ENCODE assay signal across 30 cellular contexts in genomic region chr6:146423450-146423849, GRCh38.
DNase-seq lines count a peak whose midpoint lies in the region; ATAC-seq and TF ChIP-seq lines count a peak whose summit lies in the region.
"Had no signal": no experiment of that assay in that cellular context is flagged by ENCODE, and none has a peak within 500 bp of the region (broad histone marks: within the 10 kb centered on the region; RNA-seq: fewer than 3 reads in every experiment).

No MANE protein-coding gene starts in this region.

- no peaks in the 10 kb centered on the region for H3K36me3 ChIP-seq in BLaER1 treated with 17β-estradiol and CSF1 and Interleukin-3, amounts not matched to agents 10 nM and 100 nM
- no peaks in the 10 kb centered on the region for H3K36me3 ChIP-seq in OCI-LY7 (ENCODE audit: insufficient read depth, low read length)

- no peaks in the 10 kb centered on the region for H3K9me2 ChIP-seq in OCI-LY7 (ENCODE audit: insufficient read depth, low read length)

- H3K9ac ChIP-seq in BLaER1 treated with 17β-estradiol and CSF1 and Interleukin-3, amounts not matched to agents 10 nM and 100 nM: no peak overlapping the region; a peak in 1 of 22 replicates

- H3K4me2 ChIP-seq in BLaER1 treated with 17β-estradiol and CSF1 and Interleukin-3, amounts not matched to agents 10 nM and 100 nM: peak overlapping the region; percentile 55 to 71 (median 68)
- no peak overlapping the region for H3K4me2 ChIP-seq in OCI-LY7 (ENCODE audit: low read length)

- no peaks in the 10 kb centered on the region for H3K79me2 ChIP-seq in OCI-LY7 (ENCODE audit: insufficient read depth, low read depth, low read length)

- no peaks in the 10 kb centered on the region for H3K9me3 ChIP-seq in BLaER1 treated with 17β-estradiol and CSF1 and Interleukin-3, amounts not matched to agents 10 nM and 100 nM (replicated peaks in 1 of 11)
- H3K9me3 ChIP-seq in OCI-LY7 (ENCODE audit: low read length): no peaks in the 10 kb centered on the region
- H3K9me3 ChIP-seq: testis had no signal

- ATAC-seq in GM19395 (IDR thresholded peaks at IDR 0.05; ENCODE audit: unreplicated experiment) (peak; percentile 85), HG03103 (IDR thresholded peaks at IDR 0.05; ENCODE audit: low read depth, unreplicated experiment) (peak; percentile 74)
- ATAC-seq: activated CD8-positive, alpha-beta T cell treated with anti-CD3 and anti-CD28 coated beads for 36 hours; CD8-positive, alpha-beta T cell; left lobe of liver had no signal

- H3K27me3 ChIP-seq in BLaER1 treated with 17β-estradiol and CSF1 and Interleukin-3, amounts not matched to agents 10 nM and 100 nM: no peaks in the 10 kb centered on the region
- H3K27me3 ChIP-seq: testis had no signal

- peak overlapping the region in 3 of 11 experiments; percentile 3 to 27 (median 11); a peak in 4 of 22 replicates for H3K27ac ChIP-seq in BLaER1 treated with 17β-estradiol and CSF1 and Interleukin-3, amounts not matched to agents 10 nM and 100 nM
- H3K27ac ChIP-seq in OCI-LY7 (ENCODE audit: low read depth, low read length, poor library complexity, severe bottlenecking): no peak overlapping the region
- H3K27ac ChIP-seq: skin epidermis, testis had no signal

- no peaks in the 10 kb centered on the region for H3K4me1 Mint-ChIP-seq in activated CD4-positive, alpha-beta memory T cell treated with anti-CD3 and anti-CD28 coated beads, Interleukin-2, amount 10 ng/mL, durations not matched to agents 7 days and 5 days

- H2AFZ ChIP-seq in OCI-LY7 (ENCODE audit: low read length): no peak overlapping the region

- CTCF ChIA-PET in OCI-LY7 (lab: Charles Lee; ENCODE audit: unreplicated experiment): no interaction called here
- CTCF ChIA-PET in activated CD4-positive, alpha-beta memory T cell treated with anti-CD3 and anti-CD28 coated beads, Interleukin-2, amount 10 ng/mL, durations not matched to agents 7 days and 5 days (lab: Charles Lee): no interaction called here

- DNase-seq in RPMI7951 (ENCODE audit: low read depth) (peak; percentile 0), OCI-LY7 (ENCODE audit: low spot score) (no peak), inferior parietal cortex (ENCODE audit: extremely low spot score) (no peak), GDM1 (lab: John Stamatoyannopoulos, UW) (no peak)
- DNase-seq in activated CD4-positive, alpha-beta memory T cell treated with anti-CD3 and anti-CD28 coated beads, Interleukin-2, amount 10 ng/mL, durations not matched to agents 7 days and 5 days: no peak
- DNase-seq: activated CD4-positive, alpha-beta T cell treated with anti-CD3 and anti-CD28 coated beads for 1 hour; activated CD8-positive, alpha-beta memory T cell treated with anti-CD3 and anti-CD28 coated beads, Interleukin-2, amount 50 U/mL, for 48 hours; activated CD8-positive, alpha-beta T cell treated with anti-CD3 and anti-CD28 coated beads for 36 hours; activated naive CD4-positive, alpha-beta T cell treated with Interleukin-2 at 50 U/mL for 16 hours; AML-193; CD8-positive, alpha-beta T cell; central memory CD4-positive, alpha-beta T cell; DMS 273 treated with DMSO at 0.1 percent for 48 hours; EL; erythroblast; H9; NCI-H1417; NCI-H2029; NCI-H526; SHP77; stimulated activated naive CD4-positive, alpha-beta T cell treated with Interleukin-2 at 50 U/mL for 16 hours; T-helper 2 cell; testis had no signal

- H3K4me3 ChIP-seq in BLaER1 treated with 17β-estradiol and CSF1 and Interleukin-3, amounts not matched to agents 10 nM and 100 nM: peak overlapping the region in 1 of 10 experiments; percentile 4; a peak in 1 of 20 replicates
- no peak overlapping the region for H3K4me3 ChIP-seq in OCI-LY7 (ENCODE audit: low read depth, low read length, poor library complexity, severe bottlenecking)
- H3K4me3 ChIP-seq: skin epidermis, testis had no signal

- intact Hi-C loops in OCI-LY7 (cut with micrococcal nuclease; ENCODE audit: unreplicated experiment): no loop called here

- POLR2A ChIA-PET in OCI-LY7 (lab: Charles Lee): interaction anchor here (0.6 kb wide), 1 partner anchor 52 kb away, joined by 3 read pairs; no protein-coding TSS in a partner anchor
- POLR2A ChIA-PET in activated CD4-positive, alpha-beta memory T cell treated with anti-CD3 and anti-CD28 coated beads, Interleukin-2, amount 10 ng/mL, durations not matched to agents 7 days and 5 days (lab: Charles Lee): no interaction called here

- H3K9me3 Mint-ChIP-seq in activated CD4-positive, alpha-beta memory T cell treated with anti-CD3 and anti-CD28 coated beads, Interleukin-2, amount 10 ng/mL, durations not matched to agents 7 days and 5 days: no peaks in the 10 kb centered on the region
- H3K9me3 Mint-ChIP-seq: activated CD8-positive, alpha-beta T cell treated with anti-CD3 and anti-CD28 coated beads for 36 hours; activated T-helper 1 cell treated with anti-CD3 and anti-CD28 coated beads, Interleukin-12 subunit alpha, Interleukin-12 subunit beta, Interleukin-2, Interleukin-4 antibody, amounts not matched to agents 30 ng/mL and 10 ng/mL and 1 ng/mL, durations not matched to agents 14 hours and 24 hours and 36 hours; dendritic cell treated with granulocyte-macrophage colony-stimulating factor and Interleukin-4, amounts not matched to agents 40 ng/mL and 50 ng/mL, for 4 days had no signal

- H3K27me3 Mint-ChIP-seq in activated CD4-positive, alpha-beta memory T cell treated with anti-CD3 and anti-CD28 coated beads, Interleukin-2, amount 10 ng/mL, durations not matched to agents 7 days and 5 days: no peaks in the 10 kb centered on the region
- H3K27me3 Mint-ChIP-seq: dendritic cell treated with granulocyte-macrophage colony-stimulating factor and Interleukin-4, amounts not matched to agents 40 ng/mL and 50 ng/mL, for 4 days had no signal

- no TSS peak for BruUV-seq in OCI-LY7 (replicated peaks; lab: Mats Ljungman, UMichigan)

- H4K20me1 ChIP-seq in BLaER1 treated with 17β-estradiol and CSF1 and Interleukin-3, amounts not matched to agents 10 nM and 100 nM: no peaks in the 10 kb centered on the region
- no peaks in the 10 kb centered on the region for H4K20me1 ChIP-seq in OCI-LY7 (ENCODE audit: insufficient read depth, low read length)

- H3K27ac Mint-ChIP-seq in activated CD4-positive, alpha-beta memory T cell treated with anti-CD3 and anti-CD28 coated beads, Interleukin-2, amount 10 ng/mL, durations not matched to agents 7 days and 5 days: no peak overlapping the region
- H3K27ac Mint-ChIP-seq: activated CD8-positive, alpha-beta T cell treated with anti-CD3 and anti-CD28 coated beads for 36 hours; activated T-helper 1 cell treated with anti-CD3 and anti-CD28 coated beads, Interleukin-12 subunit alpha, Interleukin-12 subunit beta, Interleukin-2, Interleukin-4 antibody, amounts not matched to agents 30 ng/mL and 10 ng/mL and 1 ng/mL, durations not matched to agents 14 hours and 24 hours and 36 hours; CD8-positive, alpha-beta T cell; H9 had no signal

- no peak for TF ChIP-seq CTCF in OCI-LY7 (conservative IDR thresholded peaks at IDR 0.05; ENCODE audit: low read length)

- peaks cover 25 to 31% (median 26%) of the 10 kb centered on the region in 10 experiments for H3K4me1 ChIP-seq in BLaER1 treated with 17β-estradiol and CSF1 and Interleukin-3, amounts not matched to agents 10 nM and 100 nM
- no peaks in the 10 kb centered on the region for H3K4me1 ChIP-seq in OCI-LY7 (ENCODE audit: insufficient read depth, low read length, poor library complexity, severe bottlenecking)
- H3K4me1 ChIP-seq: testis had no signal

- no peaks in the 10 kb centered on the region for H3K36me3 Mint-ChIP-seq in activated CD4-positive, alpha-beta memory T cell treated with anti-CD3 and anti-CD28 coated beads, Interleukin-2, amount 10 ng/mL, durations not matched to agents 7 days and 5 days (ENCODE audit: low read depth)
- H3K36me3 Mint-ChIP-seq: CD8-positive, alpha-beta T cell had no signal

- H3K4me3 Mint-ChIP-seq in activated CD4-positive, alpha-beta memory T cell treated with anti-CD3 and anti-CD28 coated beads, Interleukin-2, amount 10 ng/mL, durations not matched to agents 7 days and 5 days: no peak overlapping the region
- H3K4me3 Mint-ChIP-seq: activated CD8-positive, alpha-beta T cell treated with anti-CD3 and anti-CD28 coated beads for 36 hours; activated T-helper 1 cell treated with anti-CD3 and anti-CD28 coated beads, Interleukin-12 subunit alpha, Interleukin-12 subunit beta, Interleukin-2, Interleukin-4 antibody, amounts not matched to agents 30 ng/mL and 10 ng/mL and 1 ng/mL, durations not matched to agents 14 hours and 24 hours and 36 hours; CD8-positive, alpha-beta T cell; dendritic cell treated with granulocyte-macrophage colony-stimulating factor and Interleukin-4, amounts not matched to agents 40 ng/mL and 50 ng/mL, for 4 days; H9 had no signal
